ENCODE assay signal across 20 cellular contexts in genomic region chr1:29643838-29644440, GRCh38.
"Had no signal": no experiment of that assay in that cellular context is flagged by ENCODE, and none has a peak within 500 bp of the region (broad histone marks: within the 10 kb centered on the region; RNA-seq: fewer than 3 reads in every experiment).

No MANE protein-coding gene starts in this region.

- DNase-seq: effector memory CD4-positive, alpha-beta T cell; esophagus squamous epithelium; foreskin fibroblast; kidney glomerular epithelial cell; mammary epithelial cell; naive thymus-derived CD8-positive, alpha-beta T cell; nucleus accumbens; stimulated activated CD4-positive, alpha-beta T cell treated with anti-CD3 and anti-CD28 coated beads, Interleukin-2, amount 100 ng/mL, for 24 hours; stimulated activated CD4-positive, alpha-beta T cell treated with anti-CD3 and anti-CD28 coated beads, Interleukin-4, amount 100 ng/mL, for 4 hours; stimulated activated naive CD4-positive, alpha-beta T cell; stomach; substantia nigra; trophoblast cell had no signal

- H3K27me3 ChIP-seq: neural progenitor cell had no signal

- H3K4me2 ChIP-seq: hepatocyte, neural progenitor cell had no signal

- H3K4me1 ChIP-seq: esophagus squamous epithelium, parathyroid adenoma, prostate gland, stomach had no signal

- H2AFZ ChIP-seq: hepatocyte, neural progenitor cell, parathyroid adenoma had no signal

- H3K79me2 ChIP-seq: hepatocyte, parathyroid adenoma had no signal

- H3K27ac ChIP-seq: epithelial cell of prostate, esophagus squamous epithelium, hepatocyte, neural progenitor cell, parathyroid adenoma, prostate gland, skin epidermis, stomach had no signal

- H3K36me3 ChIP-seq: esophagus squamous epithelium, neural progenitor cell, prostate gland, stomach had no signal

- H3K9me3 ChIP-seq: esophagus squamous epithelium, prostate gland, stomach had no signal

- ATAC-seq: naive thymus-derived CD8-positive, alpha-beta T cell; sciatic nerve had no signal

- H3K9ac ChIP-seq: neural progenitor cell, parathyroid adenoma had no signal

- H3K4me3 ChIP-seq: esophagus squamous epithelium, hepatocyte, neural progenitor cell, prostate gland, skin epidermis, stomach had no signal
